In the genomic region with DNA sequence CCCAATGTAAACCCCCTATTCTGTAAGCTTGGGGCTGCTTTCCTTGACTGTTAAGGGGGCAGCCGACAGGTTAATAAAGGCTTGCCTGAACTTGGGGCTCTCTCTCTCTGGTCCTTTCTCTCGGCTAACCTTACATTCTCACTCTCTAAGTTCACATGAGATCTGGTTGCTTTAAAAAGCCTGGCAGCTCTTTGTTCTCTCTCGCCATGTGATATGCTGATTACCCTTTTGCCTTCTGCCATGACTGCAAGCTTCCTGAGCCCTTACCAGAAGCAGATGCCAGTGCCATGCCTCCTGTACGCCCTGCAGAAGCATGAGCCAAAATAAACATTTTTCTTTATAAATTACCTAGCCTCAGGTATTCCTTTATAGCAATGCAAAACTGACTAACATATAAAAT, we compare ENCODE assay signal across 2 cellular contexts. TPM values are rescaled to one million over a fixed set of nuclear protein-coding genes. Genes with fewer than 3 reads are reported as not detected.
"Had no signal": no experiment of that assay in that cellular context is flagged by ENCODE, and none has a peak within 500 bp of the region (broad histone marks: within the 10 kb centered on the region; RNA-seq: fewer than 3 reads in every experiment).

No MANE protein-coding gene starts in this region.

RNA-seq across cellular contexts. Expression of a gene that starts 5.5 kb away (rescaled TPM):
- total RNA-seq: G401 had no signal

RNA-seq across cellular contexts. Expression of a gene that starts 32.0 kb away (rescaled TPM):
- total RNA-seq: G401, GM12878 had no signal

RNA-seq across cellular contexts. Expression of a gene that starts 39.9 kb away (rescaled TPM):
- total RNA-seq: G401 had no signal
